In genomic region chr4:103012594-103012993, GRCh38 we compare ENCODE assay signal across 22 cellular contexts. TPM values are rescaled to one million over a fixed set of nuclear protein-coding genes. Genes with fewer than 3 reads are reported as not detected.
A peak's percentile ranks its signal among the peaks of the same experiment; 100 is the strongest.
DNase-seq lines count a peak whose midpoint lies in the region; ATAC-seq, FAIRE-seq and TF ChIP-seq lines count a peak whose summit lies in the region.
"Had no signal": no experiment of that assay in that cellular context is flagged by ENCODE, and none has a peak within 500 bp of the region (broad histone marks: within the 10 kb centered on the region; RNA-seq: fewer than 3 reads in every experiment).

No MANE protein-coding gene starts in this region.

- no peak overlapping the region for H3K27ac ChIP-seq in astrocyte (ENCODE audit: low read depth, low read length)
- H3K27ac ChIP-seq in duodenal mucosa (ENCODE audit: low read depth, low read length) = peak overlapping the region; percentile 71
- H3K27ac ChIP-seq in pancreas = peak overlapping the region; percentile 67 to 82 (median 76)
- peak overlapping the region; percentile 20 for H3K27ac ChIP-seq in upper lobe of right lung

- POLR2A ChIA-PET in activated CD4-positive, alpha-beta T cell treated with anti-CD3 and anti-CD28 coated beads, Interleukin-2, amount 10 ng/mL, durations not matched to agents 7 days and 5 days (lab: Charles Lee) = no interaction called here

- H4K20me1 ChIP-seq in astrocyte (ENCODE audit: insufficient read depth, low read length) = no peaks in the 10 kb centered on the region

- no peak overlapping the region for H3K27ac Mint-ChIP-seq in astrocyte (ENCODE audit: unreplicated experiment)
- H3K27ac Mint-ChIP-seq in activated CD4-positive, alpha-beta T cell treated with anti-CD3 and anti-CD28 coated beads, Interleukin-2, amount 10 ng/mL, durations not matched to agents 7 days and 5 days = no peak overlapping the region
- H3K27ac Mint-ChIP-seq: stimulated activated naive CD8-positive, alpha-beta T cell treated with anti-CD3 and anti-CD28 coated beads, Interleukin-15, Interleukin-2, amounts not matched to agents 100 ng/mL and 50 ng/mL, for 24 hours; T-helper 1 cell treated with Interleukin-12 subunit alpha and Interleukin-12 subunit beta and Interleukin-4 antibody, amounts not matched to agents 30 μg/mL and 1 μg/mL, for 36 hours had no signal

- H3K4me1 Mint-ChIP-seq in astrocyte (ENCODE audit: low read depth, unreplicated experiment) = peaks cover 7% of the 10 kb centered on the region
- H3K4me1 Mint-ChIP-seq in activated CD4-positive, alpha-beta T cell treated with anti-CD3 and anti-CD28 coated beads, Interleukin-2, amount 10 ng/mL, durations not matched to agents 7 days and 5 days = peaks cover 2% of the 10 kb centered on the region

- DNase-seq in astrocyte (ENCODE audit: low read depth) = peak; percentile 9
- DNase-seq in pancreas = no peak
- DNase-seq in upper lobe of right lung = no peak
- DNase-seq in activated CD4-positive, alpha-beta T cell treated with anti-CD3 and anti-CD28 coated beads, Interleukin-2, amount 10 ng/mL, durations not matched to agents 7 days and 5 days = no peak
- no peak for DNase-seq in posterior cingulate gyrus
- no peak for DNase-seq in NCI-H1436 treated with DMSO at 0.1 percent for 48 hours (lab: John Stamatoyannopoulos, UW)
- DNase-seq: activated CD4-positive, CD25-positive, alpha-beta regulatory T cell; activated effector memory CD4-positive, alpha-beta T cell treated with Interleukin-2 at 50 U/mL for 16 hours; BE2C; effector CD4-positive, alpha-beta T cell; left cardiac atrium; NCI-H1694; NCI-H345; NK-92 treated with Interleukin-12 subunit alpha and Interleukin-12 subunit beta, amount 100 ng/mL, for 24 hours; SHP77 had no signal

- H3K4me3 ChIP-seq in astrocyte (ENCODE audit: insufficient read depth, low read depth, low read length) (no peak overlapping the region), duodenal mucosa (ENCODE audit: low read depth in 1 of 2, low read length in 2 of 2) (no peak overlapping the region), pancreas (no peak overlapping the region), upper lobe of right lung (no peak overlapping the region)

- no peak overlapping the region for H3K9ac ChIP-seq in astrocyte (ENCODE audit: low read length)
- no peak overlapping the region for H3K9ac ChIP-seq in duodenal mucosa (ENCODE audit: low read depth in 1 of 2, low read length in 2 of 2)

- no peaks in the 10 kb centered on the region for H3K79me2 ChIP-seq in astrocyte (ENCODE audit: insufficient read depth, low read length)

- H3K4me3 Mint-ChIP-seq in astrocyte (ENCODE audit: unreplicated experiment) = no peak overlapping the region
- no peak overlapping the region for H3K4me3 Mint-ChIP-seq in activated CD4-positive, alpha-beta T cell treated with anti-CD3 and anti-CD28 coated beads, Interleukin-2, amount 10 ng/mL, durations not matched to agents 7 days and 5 days
- H3K4me3 Mint-ChIP-seq: stimulated activated naive CD8-positive, alpha-beta T cell treated with anti-CD3 and anti-CD28 coated beads, Interleukin-15, Interleukin-2, amounts not matched to agents 100 ng/mL and 50 ng/mL, for 24 hours; T-helper 1 cell treated with Interleukin-12 subunit alpha and Interleukin-12 subunit beta and Interleukin-4 antibody, amounts not matched to agents 30 μg/mL and 1 μg/mL, for 36 hours had no signal

- no peaks in the 10 kb centered on the region for H3K27me3 Mint-ChIP-seq in astrocyte (ENCODE audit: low read depth, unreplicated experiment)
- no peaks in the 10 kb centered on the region for H3K27me3 Mint-ChIP-seq in activated CD4-positive, alpha-beta T cell treated with anti-CD3 and anti-CD28 coated beads, Interleukin-2, amount 10 ng/mL, durations not matched to agents 7 days and 5 days
- H3K27me3 Mint-ChIP-seq: stimulated activated naive CD8-positive, alpha-beta T cell treated with anti-CD3 and anti-CD28 coated beads, Interleukin-15, Interleukin-2, amounts not matched to agents 100 ng/mL and 50 ng/mL, for 24 hours had no signal

- H3K4me1 ChIP-seq in astrocyte (ENCODE audit: insufficient read depth, low read length) (no peaks in the 10 kb centered on the region), duodenal mucosa (ENCODE audit: control insufficient read depth in 1 of 2, insufficient read depth in 2 of 2, low read length in 2 of 2) (peaks cover 20 to 25% of the 10 kb centered on the region in 2 donors), pancreas (peaks cover 17 to 26% (median 18%) of the 10 kb centered on the region in 3 donors), upper lobe of right lung (peaks cover 14% of the 10 kb centered on the region)
- H3K4me1 ChIP-seq: BE2C had no signal

- FAIRE-seq in astrocyte (lab: Jason Lieb, UNC) (no peak), pancreas (lab: Jason Lieb, UNC) (no peak)
- FAIRE-seq: G401.6, GM12891, H54, HTR-8/SVneo had no signal

- H3K36me3 ChIP-seq in astrocyte (ENCODE audit: insufficient read depth, low read length) = no peaks in the 10 kb centered on the region
- H3K36me3 ChIP-seq in duodenal mucosa (ENCODE audit: control insufficient read depth in 1 of 2, insufficient read depth in 2 of 2, low read length in 2 of 2) = no peaks in the 10 kb centered on the region
- H3K36me3 ChIP-seq in pancreas = no peaks in the 10 kb centered on the region
- H3K36me3 ChIP-seq in upper lobe of right lung = no peaks in the 10 kb centered on the region
- H3K36me3 ChIP-seq: BE2C had no signal

- H3K9me3 ChIP-seq in astrocyte (ENCODE audit: insufficient read depth, low read depth, low read length) = no peaks in the 10 kb centered on the region
- H3K9me3 ChIP-seq in duodenal mucosa (ENCODE audit: control insufficient read depth in 1 of 2, low read length in 2 of 2) = no peaks in the 10 kb centered on the region
- H3K9me3 ChIP-seq in pancreas = no peaks in the 10 kb centered on the region
- H3K9me3 ChIP-seq in upper lobe of right lung = no peaks in the 10 kb centered on the region
- H3K9me3 ChIP-seq: BE2C had no signal

- TF ChIP-seq CTCF in astrocyte (IDR thresholded peaks at IDR 0.05; ENCODE audit: insufficient read depth, low read depth, low read length) (no peak), pancreas (IDR thresholded peaks at IDR 0.05) (no peak), upper lobe of right lung (IDR thresholded peaks at IDR 0.05) (no peak)

- H3K27me3 ChIP-seq in astrocyte (ENCODE audit: insufficient read depth, low read length) (no peaks in the 10 kb centered on the region), duodenal mucosa (ENCODE audit: control insufficient read depth in 1 of 2, insufficient read depth in 2 of 2, low read length in 2 of 2) (no peaks in the 10 kb centered on the region), pancreas (no peaks in the 10 kb centered on the region), upper lobe of right lung (no peaks in the 10 kb centered on the region)
- H3K27me3 ChIP-seq: BE2C had no signal

- CTCF ChIA-PET in activated CD4-positive, alpha-beta T cell treated with anti-CD3 and anti-CD28 coated beads, Interleukin-2, amount 10 ng/mL, durations not matched to agents 7 days and 5 days (lab: Charles Lee) = interaction anchor here (1.3 to 2.6 kb wide), 4 partner anchors 10 to 387 kb away, joined by 3 to 6 read pairs (median 4); no protein-coding TSS in a partner anchor

- intact Hi-C loops in pancreas (cut with DNase I) = loop anchor here in 1 of 3 donors (10.0 kb wide), 1 partner anchor 568 kb away; no protein-coding TSS in a partner anchor
- intact Hi-C loops in upper lobe of right lung (cut with DNase I) = loop anchor here (5.0 kb wide), 1 partner anchor 390 kb away; no protein-coding TSS in a partner anchor
- intact Hi-C loops in posterior cingulate gyrus (cut with DNase I) = loop anchor here (5.0 kb wide), 1 partner anchor 565 kb away; no protein-coding TSS in a partner anchor

- H3K4me2 ChIP-seq in astrocyte (ENCODE audit: low read length) = no peak overlapping the region

- H3K9me3 Mint-ChIP-seq in astrocyte (ENCODE audit: unreplicated experiment) = no peaks in the 10 kb centered on the region
- H3K9me3 Mint-ChIP-seq in activated CD4-positive, alpha-beta T cell treated with anti-CD3 and anti-CD28 coated beads, Interleukin-2, amount 10 ng/mL, durations not matched to agents 7 days and 5 days = no peaks in the 10 kb centered on the region
- H3K9me3 Mint-ChIP-seq: stimulated activated naive CD8-positive, alpha-beta T cell treated with anti-CD3 and anti-CD28 coated beads, Interleukin-15, Interleukin-2, amounts not matched to agents 100 ng/mL and 50 ng/mL, for 24 hours; T-helper 1 cell treated with Interleukin-12 subunit alpha and Interleukin-12 subunit beta and Interleukin-4 antibody, amounts not matched to agents 30 μg/mL and 1 μg/mL, for 36 hours had no signal

- ATAC-seq in pancreas = no peak
- ATAC-seq in upper lobe of right lung = no peak

- no peak overlapping the region for H2AFZ ChIP-seq in astrocyte (ENCODE audit: low read depth, low read length)

- H3K36me3 Mint-ChIP-seq in astrocyte (ENCODE audit: low read depth, unreplicated experiment) = no peaks in the 10 kb centered on the region
- no peaks in the 10 kb centered on the region for H3K36me3 Mint-ChIP-seq in activated CD4-positive, alpha-beta T cell treated with anti-CD3 and anti-CD28 coated beads, Interleukin-2, amount 10 ng/mL, durations not matched to agents 7 days and 5 days (ENCODE audit: low read depth)

RNA-seq across cellular contexts. Expression of gene SLC9B1, which starts 6.9 kb away (rescaled TPM):
- total RNA-seq in astrocyte (0.16 and 0.36 TPM in 2 replicates), pancreas (1 to 10 TPM in 1 of 6 donors, under 1 TPM in 5; 0.28 to 1.0 (median 0.49) TPM), upper lobe of right lung (1.2 TPM)
- polyA plus RNA-seq in pancreas = under 1 TPM; 0.23 to 0.33 TPM
- total RNA-seq in activated CD4-positive, alpha-beta T cell treated with anti-CD3 and anti-CD28 coated beads, Interleukin-2, amount 10 ng/mL, durations not matched to agents 7 days and 5 days = 1 to 10 TPM; 1.9 to 2.3 TPM
